In the genomic region with DNA sequence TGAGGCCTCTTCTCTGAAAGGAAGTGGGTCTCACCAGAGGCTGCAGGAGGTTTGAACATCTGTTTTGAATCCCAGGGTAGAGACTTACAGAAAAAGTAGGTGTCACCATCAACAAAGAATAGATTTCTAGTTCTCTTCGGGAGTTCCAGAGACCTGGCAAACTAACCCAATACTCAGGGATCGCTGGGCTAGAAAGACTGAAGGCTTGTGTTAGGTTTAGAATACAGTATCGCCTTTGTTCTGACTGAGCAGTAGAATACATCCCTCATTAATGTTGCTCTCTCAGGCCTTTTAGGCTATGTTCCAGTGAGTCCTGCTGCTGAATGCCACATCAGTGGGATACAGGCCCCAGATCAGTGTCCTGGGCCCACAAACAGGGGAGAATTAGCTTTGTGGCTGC, we compare ENCODE assay signal across 12 cellular contexts. TPM values are rescaled to one million over a fixed set of nuclear protein-coding genes. Genes with fewer than 3 reads are reported as not detected.
DNase-seq lines count a peak whose midpoint lies in the region; ATAC-seq and TF ChIP-seq lines count a peak whose summit lies in the region.
"Had no signal": no experiment of that assay in that cellular context is flagged by ENCODE, and none has a peak within 500 bp of the region (broad histone marks: within the 10 kb centered on the region; RNA-seq: fewer than 3 reads in every experiment).

No MANE protein-coding gene starts in this region.

- no peak overlapping the region for H2AFZ ChIP-seq in SK-N-SH (ENCODE audit: low read depth)
- no peak overlapping the region for H2AFZ ChIP-seq in parathyroid adenoma

- no peaks in the 10 kb centered on the region for H3K9me3 ChIP-seq in SK-N-SH
- H3K9me3 ChIP-seq in parathyroid adenoma (ENCODE audit: control insufficient read depth, low read length): no peaks in the 10 kb centered on the region

- CTCF ChIA-PET in SK-N-SH (lab: Yijun Ruan, JAX): interaction anchor here (0.6 to 1.6 kb wide), 7 partner anchors 16 to 141 kb away, joined by 3 to 6 read pairs (median 3); a partner anchor contains a TSS

- no peak for TF ChIP-seq RAD21 in SK-N-SH (IDR thresholded peaks at IDR 0.05; ENCODE audit: low read length)

- H3K4me2 ChIP-seq in SK-N-SH (peak overlapping the region; percentile 67), parathyroid adenoma (ENCODE audit: low read length) (no peak overlapping the region)

- no peak for ATAC-seq in activated naive CD4-positive, alpha-beta T cell treated with anti-CD3 and anti-CD28 coated beads, Interleukin-2, amount 50 U/mL, for 72 hours

- DNase-seq in Ammon's horn (ENCODE audit: low spot score) (peak; percentile 93), SK-N-SH (no peak), foreskin melanocyte (peak; percentile 76), LoVo (ENCODE audit: low spot score) (no peak), NCI-H2227 treated with DMSO at 0.1 percent for 48 hours (lab: John Stamatoyannopoulos, UW) (no peak)
- DNase-seq in activated CD4-positive, alpha-beta T cell treated with anti-CD3 and anti-CD28 coated beads, Interleukin-2, amount 50 U/mL, for 48 hours: no peak
- no peak for DNase-seq in activated naive CD4-positive, alpha-beta T cell treated with anti-CD3 and anti-CD28 coated beads, Interleukin-2, amount 50 U/mL, for 72 hours (ENCODE audit: low spot score in 2 of 2)
- DNase-seq: activated naive CD4-positive, alpha-beta T cell treated with anti-CD3 and anti-CD28 coated beads, Interleukin-2, amount 50 U/mL, for 16 hours; NCI-H1092 had no signal

- TF ChIP-seq EP300 in SK-N-SH (IDR thresholded peaks at IDR 0.05; ENCODE audit: borderline replicate concordance in 1 of 2, low read depth in 1 of 2, low read length in 1 of 2): no peak

- H3K27ac ChIP-seq in SK-N-SH (ENCODE audit: low read depth in 2 of 2, low read length in 1 of 2): peak overlapping the region; percentile 89 to 92
- H3K27ac ChIP-seq in parathyroid adenoma: peak overlapping the region; percentile 78

- no peaks in the 10 kb centered on the region for H3K36me3 Mint-ChIP-seq in activated naive CD4-positive, alpha-beta T cell treated with anti-CD3 and anti-CD28 coated beads, Interleukin-2, amount 50 U/mL, for 72 hours

- peaks cover 55% of the 10 kb centered on the region for H3F3A ChIP-seq in SK-N-SH (replicated peaks; ENCODE audit: insufficient read depth)

- no peak for TF ChIP-seq CTCF in SK-N-SH (IDR thresholded peaks at IDR 0.05)
- TF ChIP-seq CTCF in parathyroid adenoma (IDR thresholded peaks at IDR 0.05): no peak

- H3K27me3 ChIP-seq in SK-N-SH (ENCODE audit: insufficient read depth) (no peaks in the 10 kb centered on the region), parathyroid adenoma (ENCODE audit: control insufficient read depth, insufficient read depth, low read length) (no peaks in the 10 kb centered on the region)

- WGBS in SK-N-SH (ENCODE audit: low lambda C conversion rate): 67% methylated on average over 3 of the region's 3 CpGs

- H4K20me1 ChIP-seq in SK-N-SH (ENCODE audit: insufficient read depth): no peaks in the 10 kb centered on the region

- H3K79me2 ChIP-seq in SK-N-SH (ENCODE audit: insufficient read depth) (peaks cover 69% of the 10 kb centered on the region), parathyroid adenoma (peaks cover 10% of the 10 kb centered on the region)

- H3K9ac ChIP-seq in SK-N-SH: peak overlapping the region; percentile 51
- H3K9ac ChIP-seq in parathyroid adenoma: no peak overlapping the region

- H3K27ac Mint-ChIP-seq in activated naive CD4-positive, alpha-beta T cell treated with anti-CD3 and anti-CD28 coated beads, Interleukin-2, amount 50 U/mL, for 72 hours: no peak overlapping the region
- H3K27ac Mint-ChIP-seq: T-helper 1 cell treated with Interleukin-12 subunit alpha and Interleukin-12 subunit beta and Interleukin-4 antibody, amounts not matched to agents 30 μg/mL and 1 μg/mL, for 36 hours had no signal

- H3K9me2 ChIP-seq in SK-N-SH: no peaks in the 10 kb centered on the region

- H3K36me3 ChIP-seq in SK-N-SH (replicated peaks in 1 of 2; ENCODE audit: control insufficient read depth in 1 of 2, insufficient read depth in 2 of 2, low read length in 1 of 2): peaks cover 0 to 4% of the 10 kb centered on the region in 2 experiments
- no peaks in the 10 kb centered on the region for H3K36me3 ChIP-seq in parathyroid adenoma (ENCODE audit: control insufficient read depth, insufficient read depth, low read length)

- POLR2A ChIA-PET in SK-N-SH (lab: Yijun Ruan, JAX): no interaction called here

- peaks cover 33 to 68% of the 10 kb centered on the region in 2 experiments for H3K4me1 ChIP-seq in SK-N-SH (ENCODE audit: control insufficient read depth in 1 of 2, insufficient read depth in 2 of 2, low read depth in 1 of 2, low read length in 1 of 2)
- H3K4me1 ChIP-seq in parathyroid adenoma: peaks cover 20% of the 10 kb centered on the region

- H3K4me3 ChIP-seq in SK-N-SH (ENCODE audit: low read depth in 2 of 2, low read length in 1 of 2): 0 out of 4 replicates have a peak overlapping the region, but pooled peaks of 1 of the 2 experiments have one; percentile 12
- no peak overlapping the region for H3K4me3 ChIP-seq in parathyroid adenoma (ENCODE audit: low read depth, low read length)

- H3K9me3 Mint-ChIP-seq in activated naive CD4-positive, alpha-beta T cell treated with anti-CD3 and anti-CD28 coated beads, Interleukin-2, amount 50 U/mL, for 72 hours: no peaks in the 10 kb centered on the region
- H3K9me3 Mint-ChIP-seq: CD14-positive monocyte; T-helper 1 cell treated with Interleukin-12 subunit alpha and Interleukin-12 subunit beta and Interleukin-4 antibody, amounts not matched to agents 30 μg/mL and 1 μg/mL, for 36 hours had no signal

TF ChIP-seq in SK-N-SH, 30 proteins besides CTCF, POLR2A, EP300 and RAD21:
- TF ChIP-seq ELF1 (IDR thresholded peaks at IDR 0.05) (no peak), POLR2AphosphoS5 (IDR thresholded peaks at IDR 0.05; ENCODE audit: low read depth, low read length) (no peak), NRF1 (IDR thresholded peaks at IDR 0.05; ENCODE audit: low read depth, low read length) (no peak), TCF12 (IDR thresholded peaks at IDR 0.05) (no peak), EZH2phosphoT487 (IDR thresholded peaks at IDR 0.05; ENCODE audit: borderline replicate concordance, low read depth) (no peak), CHD2 (IDR thresholded peaks at IDR 0.05; ENCODE audit: low read length, partially characterized antibody) (no peak), FOXM1 (IDR thresholded peaks at IDR 0.05; ENCODE audit: low read depth) (no peak), JUND (IDR thresholded peaks at IDR 0.05) (no peak), MEF2A (IDR thresholded peaks at IDR 0.05; ENCODE audit: borderline replicate concordance, low read depth) (no peak), SIN3A (IDR thresholded peaks at IDR 0.05; ENCODE audit: borderline replicate concordance, low read depth, low read length) (no peak)
- TF ChIP-seq, protein P1, sequence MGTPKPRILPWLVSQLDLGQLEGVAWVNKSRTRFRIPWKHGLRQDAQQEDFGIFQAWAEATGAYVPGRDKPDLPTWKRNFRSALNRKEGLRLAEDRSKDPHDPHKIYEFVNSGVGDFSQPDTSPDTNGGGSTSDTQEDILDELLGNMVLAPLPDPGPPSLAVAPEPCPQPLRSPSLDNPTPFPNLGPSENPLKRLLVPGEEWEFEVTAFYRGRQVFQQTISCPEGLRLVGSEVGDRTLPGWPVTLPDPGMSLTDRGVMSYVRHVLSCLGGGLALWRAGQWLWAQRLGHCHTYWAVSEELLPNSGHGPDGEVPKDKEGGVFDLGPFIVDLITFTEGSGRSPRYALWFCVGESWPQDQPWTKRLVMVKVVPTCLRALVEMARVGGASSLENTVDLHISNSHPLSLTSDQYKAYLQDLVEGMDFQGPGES (IDR thresholded peaks at IDR 0.05; ENCODE audit: low read depth, low read length): no peak
- TF ChIP-seq, protein P2, sequence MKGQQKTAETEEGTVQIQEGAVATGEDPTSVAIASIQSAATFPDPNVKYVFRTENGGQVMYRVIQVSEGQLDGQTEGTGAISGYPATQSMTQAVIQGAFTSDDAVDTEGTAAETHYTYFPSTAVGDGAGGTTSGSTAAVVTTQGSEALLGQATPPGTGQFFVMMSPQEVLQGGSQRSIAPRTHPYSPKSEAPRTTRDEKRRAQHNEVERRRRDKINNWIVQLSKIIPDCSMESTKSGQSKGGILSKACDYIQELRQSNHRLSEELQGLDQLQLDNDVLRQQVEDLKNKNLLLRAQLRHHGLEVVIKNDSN (IDR thresholded peaks at IDR 0.05; ENCODE audit: borderline replicate concordance, low read depth): no peak
- TF ChIP-seq, protein P3, sequence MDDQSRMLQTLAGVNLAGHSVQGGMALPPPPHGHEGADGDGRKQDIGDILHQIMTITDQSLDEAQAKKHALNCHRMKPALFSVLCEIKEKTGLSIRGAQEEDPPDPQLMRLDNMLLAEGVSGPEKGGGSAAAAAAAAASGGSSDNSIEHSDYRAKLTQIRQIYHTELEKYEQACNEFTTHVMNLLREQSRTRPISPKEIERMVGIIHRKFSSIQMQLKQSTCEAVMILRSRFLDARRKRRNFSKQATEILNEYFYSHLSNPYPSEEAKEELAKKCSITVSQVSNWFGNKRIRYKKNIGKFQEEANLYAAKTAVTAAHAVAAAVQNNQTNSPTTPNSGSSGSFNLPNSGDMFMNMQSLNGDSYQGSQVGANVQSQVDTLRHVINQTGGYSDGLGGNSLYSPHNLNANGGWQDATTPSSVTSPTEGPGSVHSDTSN (IDR thresholded peaks at IDR 0.05): no peak

RNA-seq across cellular contexts. Expression of a gene that starts 27.2 kb away (rescaled TPM):
- polyA plus RNA-seq in SK-N-SH (2012; rRNA removed): 14.5 and 15.0 TPM in 2 replicates
- polyA plus RNA-seq in SK-N-SH (2012; cell fraction: cytosol; rRNA removed): 5.9 and 10.2 TPM in 2 replicates
- polyA plus RNA-seq in SK-N-SH (2012; cell fraction: nucleus; rRNA removed): 42.3 and 43.3 TPM in 2 replicates
- 1 to 10 TPM; 5.1 to 10.0 TPM for total RNA-seq in activated naive CD4-positive, alpha-beta T cell treated with anti-CD3 and anti-CD28 coated beads, Interleukin-2, amount 50 U/mL, for 72 hours

Comparison
In these comparisons a context has a peak if more than half of its experiments do, and no peak if none do; other contexts are left out.
1. DNase-seq: peak in Ammon's horn (single experiment) and foreskin melanocyte (single experiment); none in SK-N-SH (single experiment), activated CD4-positive, alpha-beta T cell treated with anti-CD3 and anti-CD28 coated beads, Interleukin-2, amount 50 U/mL, for 48 hours (0 of 2), activated naive CD4-positive, alpha-beta T cell treated with anti-CD3 and anti-CD28 coated beads, Interleukin-2, amount 50 U/mL, for 72 hours (0 of 2), LoVo (single experiment) and NCI-H2227 treated with DMSO at 0.1 percent for 48 hours (single experiment).